In genomic region chr1:204505674-204506073, GRCh38 we compare ENCODE assay signal across 8 cellular contexts. TPM values are rescaled to one million over a fixed set of nuclear protein-coding genes. Genes with fewer than 3 reads are reported as not detected.
DNase-seq lines count a peak whose midpoint lies in the region; ATAC-seq, FAIRE-seq and TF ChIP-seq lines count a peak whose summit lies in the region.

No MANE protein-coding gene starts in this region.

- no peak for ATAC-seq in activated T-cell treated with anti-CD3 and anti-CD28 coated beads, Interleukin-2, amount 50 U/mL, for 4 hours
- no peak for ATAC-seq in activated naive CD4-positive, alpha-beta T cell treated with anti-CD3 and anti-CD28 coated beads, Interleukin-2, amount 50 U/mL, for 72 hours
- ATAC-seq in HepG2 (no peak), GM19035 (IDR thresholded peaks at IDR 0.05; ENCODE audit: unreplicated experiment) (no peak)

- peak overlapping the region; percentile 85 for H3K4me3 Mint-ChIP-seq in activated T-cell treated with anti-CD3 and anti-CD28 coated beads, Interleukin-2, amount 50 U/mL, for 4 hours

- in situ Hi-C loops in HepG2 (cut with HindIII; ENCODE audit: extremely low pct_ligation_motif_present, low pct_unique_long_range_greater_than_20kb), result no loop called here

- H3K4me3 ChIP-seq in HepG2 (replicated peaks in 1 of 3; ENCODE audit: insufficient read depth in 1 of 3, low read depth in 2 of 3, low read length in 3 of 3), result peak overlapping the region; percentile 64 to 76 (median 64)
- peak overlapping the region; percentile 53 to 60 for H3K4me3 ChIP-seq in tibial artery

- H3K27me3 ChIP-seq in HepG2 (ENCODE audit: control insufficient read depth in 1 of 2, insufficient read depth in 2 of 2, low read length in 2 of 2) (no peaks in the 10 kb centered on the region; a peak in 1 of 5 replicates), tibial artery (no peaks in the 10 kb centered on the region)

- TF ChIP-seq EP300 in HepG2 (IDR thresholded peaks at IDR 0.05; ENCODE audit: low read depth in 2 of 2, low read length in 2 of 2) (no peak), HepG2 (CRISPR knock-in tag; IDR thresholded peaks at IDR 0.05; ENCODE audit: borderline replicate concordance) (no peak)

- peak overlapping the region; percentile 84 for H3K4me2 ChIP-seq in HepG2 (ENCODE audit: low read depth, low read length)

- H3K4me1 ChIP-seq in HepG2 (ENCODE audit: insufficient read depth, low read length) (peaks cover 48% of the 10 kb centered on the region), tibial artery (peaks cover 0 to 15% (median 1%) of the 10 kb centered on the region in 4 donors)

- H3K9me3 Mint-ChIP-seq in activated T-cell treated with anti-CD3 and anti-CD28 coated beads, Interleukin-2, amount 50 U/mL, for 4 hours, result no peaks in the 10 kb centered on the region
- no peaks in the 10 kb centered on the region for H3K9me3 Mint-ChIP-seq in activated naive CD4-positive, alpha-beta T cell treated with anti-CD3 and anti-CD28 coated beads, Interleukin-2, amount 50 U/mL, for 72 hours

- FAIRE-seq in HepG2 (lab: Jason Lieb, UNC), result no peak

- no peaks in the 10 kb centered on the region for H3K9me3 ChIP-seq in HepG2 (ENCODE audit: low read length)
- no peaks in the 10 kb centered on the region for H3K9me3 ChIP-seq in tibial artery

- H3K79me2 ChIP-seq in HepG2 (ENCODE audit: insufficient read depth, low read length), result no peaks in the 10 kb centered on the region

- peak overlapping the region; percentile 38 for H3K9ac ChIP-seq in HepG2 (ENCODE audit: insufficient read depth, low read depth, low read length)

- H3K36me3 ChIP-seq in HepG2 (replicated peaks in 1 of 2; ENCODE audit: control insufficient read depth in 1 of 2, insufficient read depth in 2 of 2, low read length in 2 of 2), result no peaks in the 10 kb centered on the region
- no peaks in the 10 kb centered on the region for H3K36me3 ChIP-seq in tibial artery

- peaks cover 24% of the 10 kb centered on the region for H3K4me1 Mint-ChIP-seq in activated T-cell treated with anti-CD3 and anti-CD28 coated beads, Interleukin-2, amount 50 U/mL, for 4 hours (ENCODE audit: low read depth)

- H3K27ac ChIP-seq in HepG2 (ENCODE audit: extremely low read length, insufficient read depth, low read length) (no peak overlapping the region), tibial artery (peak overlapping the region; percentile 87 to 93)

- H3K36me3 Mint-ChIP-seq in activated T-cell treated with anti-CD3 and anti-CD28 coated beads, Interleukin-2, amount 50 U/mL, for 4 hours (ENCODE audit: insufficient read depth), result no peaks in the 10 kb centered on the region
- peaks cover 6 to 11% of the 10 kb centered on the region in 2 donors for H3K36me3 Mint-ChIP-seq in activated naive CD4-positive, alpha-beta T cell treated with anti-CD3 and anti-CD28 coated beads, Interleukin-2, amount 50 U/mL, for 72 hours

- no TSS peak for BruUV-seq in HepG2 (replicated peaks; lab: Mats Ljungman, UMichigan)

- TF ChIP-seq RAD21 in HepG2 (CRISPR knock-in tag; IDR thresholded peaks at IDR 0.05), result no peak

- TF ChIP-seq CTCF in HepG2 (CRISPR knock-in tag; IDR thresholded peaks at IDR 0.05) (no peak), tibial artery (IDR thresholded peaks at IDR 0.05) (no peak)

- CTCF ChIA-PET in HepG2 (lab: Yijun Ruan, JAX; ENCODE audit: low intra/inter-chr PET ratio, low total read pairs), result no interaction called here

- TF ChIP-seq POLR2A in HepG2 (IDR thresholded peaks at IDR 0.05; ENCODE audit: insufficient read depth in 1 of 2, low read depth in 2 of 2, low read length in 2 of 2), result no peak

- H4K20me1 ChIP-seq in HepG2 (ENCODE audit: insufficient read depth, low read length), result no peaks in the 10 kb centered on the region

- no peak for DNase-seq in activated T-cell treated with anti-CD3 and anti-CD28 coated beads, Interleukin-2, amount 50 U/mL, for 4 hours
- DNase-seq in activated T-cell treated with anti-CD3 and anti-CD28 coated beads for 4 hours, result no peak
- no peak for DNase-seq in activated naive CD4-positive, alpha-beta T cell treated with anti-CD3 and anti-CD28 coated beads, Interleukin-2, amount 50 U/mL, for 72 hours (ENCODE audit: low spot score in 2 of 2)
- no peak for DNase-seq in HepG2 (ENCODE audit: low spot score)
- no peak for DNase-seq in tibial artery
- no peak for DNase-seq in NCI-H82 (lab: John Stamatoyannopoulos, UW)
- DNase-seq in stimulated activated CD4-positive, alpha-beta T cell treated with anti-CD3 and anti-CD28 coated beads, Interleukin-1b, Interleukin-23, amount 100 ng/mL, for 48 hours, result no peak

- H3K27ac Mint-ChIP-seq in activated naive CD4-positive, alpha-beta T cell treated with anti-CD3 and anti-CD28 coated beads, Interleukin-2, amount 50 U/mL, for 72 hours, result peak overlapping the region; percentile 100

- peaks cover 2% of the 10 kb centered on the region for H3K27me3 Mint-ChIP-seq in activated T-cell treated with anti-CD3 and anti-CD28 coated beads, Interleukin-2, amount 50 U/mL, for 4 hours (ENCODE audit: low read depth)

- POLR2A ChIA-PET in HepG2 (lab: Yijun Ruan, JAX), result interaction anchor here (4.6 to 4.7 kb wide), 2 partner anchors 11 to 12 kb away, joined by 25 to 103 read pairs; partner anchors contain the start of genes MDM4 and PIK3C2B

- intact Hi-C loops in HepG2 (cut with micrococcal nuclease; ENCODE audit: unreplicated experiment), result loop anchor here (5.0 to 10.0 kb wide), 2 partner anchors 93 to 361 kb away; partner anchors contain the start of gene PPP1R15B
- intact Hi-C loops in tibial artery (cut with DNase I; ENCODE audit: low total_unique reads), result no loop called here

- peak overlapping the region; percentile 65 for H2AFZ ChIP-seq in HepG2 (ENCODE audit: low read length)

TF ChIP-seq in HepG2, 621 proteins besides CTCF, POLR2A, EP300 and RAD21 (continues in another document):
- no peak for TF ChIP-seq TBL1XR1 (IDR thresholded peaks at IDR 0.05; ENCODE audit: borderline replicate concordance, low read length, partially characterized antibody)
- no peak for TF ChIP-seq CCAR2 (optimal IDR thresholded peaks at IDR 0.05; ENCODE audit: low read depth, low read length)
- no peak for TF ChIP-seq ZNF562 (CRISPR knock-in tag; IDR thresholded peaks at IDR 0.05; ENCODE audit: borderline replicate concordance)
- TF ChIP-seq MED1 (CRISPR knock-in tag; IDR thresholded peaks at IDR 0.05), result no peak
- TF ChIP-seq ZNF556 (CRISPR knock-in tag; IDR thresholded peaks at IDR 0.05; ENCODE audit: borderline replicate concordance), result no peak

RNA-seq across cellular contexts. Expression of gene MDM4, which starts 10.5 kb away (rescaled TPM):
- 10 to 100 TPM; 57.4 to 70.3 (median 66.0) TPM for total RNA-seq in activated T-cell treated with anti-CD3 and anti-CD28 coated beads, Interleukin-2, amount 50 U/mL, for 4 hours
- 10 to 100 TPM; 87.2 to 97.9 TPM for total RNA-seq in activated naive CD4-positive, alpha-beta T cell treated with anti-CD3 and anti-CD28 coated beads, Interleukin-2, amount 50 U/mL, for 72 hours
- total RNA-seq in HepG2 (2016; rRNA removed; fragmentation: Illumina TruSeq; extraction: Trizol), result 13.8 and 19.0 TPM in 2 replicates
- 5.8 and 7.8 TPM in 2 replicates for total RNA-seq in HepG2 (2016; cell fraction: cytosol; rRNA removed; fragmentation: Illumina TruSeq; extraction: Trizol; ENCODE audit: low read depth)
- total RNA-seq in HepG2 (2016; cell fraction: insoluble cytoplasmic fraction; rRNA removed; fragmentation: Illumina TruSeq; extraction: Trizol), result 14.6 and 17.8 TPM in 2 replicates
- total RNA-seq in HepG2 (2016; cell fraction: membrane; rRNA removed; fragmentation: Illumina TruSeq; extraction: Trizol), result 7.2 and 11.4 TPM in 2 replicates
- total RNA-seq in HepG2 (2016; cell fraction: nucleus; rRNA removed; fragmentation: Illumina TruSeq; extraction: Trizol), result 54.0 and 56.5 TPM in 2 replicates
- 14.9 TPM in 2 replicates for polyA plus RNA-seq in HepG2 (2011; rRNA removed)
- polyA plus RNA-seq in HepG2 (2011; cell fraction: cytosol; rRNA removed), result 2.4 and 3.7 TPM in 2 replicates
- polyA plus RNA-seq in HepG2 (2011; cell fraction: nucleus; rRNA removed), result 26.3 and 36.2 TPM in 2 replicates
- polyA plus RNA-seq in HepG2 (2012), result 5.9 and 7.4 TPM in 2 replicates
- 0.97 and 1.5 TPM in 2 replicates for polyA plus RNA-seq in HepG2 (2016; cell fraction: cytosol; fragmentation: Illumina TruSeq; extraction: Trizol; ENCODE audit: low read depth)
- polyA plus RNA-seq in HepG2 (2016; cell fraction: insoluble cytoplasmic fraction; fragmentation: Illumina TruSeq; extraction: Trizol; ENCODE audit: low read depth), result 3.4 TPM in 2 replicates
- polyA plus RNA-seq in HepG2 (2016; cell fraction: membrane; fragmentation: Illumina TruSeq; extraction: Trizol; ENCODE audit: low read depth), result 3.3 and 3.8 TPM in 2 replicates
- 42.4 and 45.8 TPM in 2 replicates for polyA plus RNA-seq in HepG2 (2016; cell fraction: nucleus; fragmentation: Illumina TruSeq; extraction: Trizol; ENCODE audit: insufficient read depth, low read depth)
- 38.9 and 56.7 TPM in 2 replicates for polyA minus RNA-seq in HepG2 (2011; rRNA and poly(A)+ RNA removed; ENCODE audit: low replicate concordance)
- 8.7 and 10.2 TPM in 2 replicates for polyA minus RNA-seq in HepG2 (2011; cell fraction: cytosol; rRNA and poly(A)+ RNA removed)
- polyA minus RNA-seq in HepG2 (2011; cell fraction: nucleus; rRNA and poly(A)+ RNA removed), result 130 and 161 TPM in 2 replicates

RNA-seq across cellular contexts. Expression of gene PIK3C2B, which starts 11.1 kb away (rescaled TPM):
- 10 to 100 TPM; 13.6 to 18.1 (median 15.6) TPM for total RNA-seq in activated T-cell treated with anti-CD3 and anti-CD28 coated beads, Interleukin-2, amount 50 U/mL, for 4 hours
- 10 to 100 TPM; 26.3 to 65.6 TPM for total RNA-seq in activated naive CD4-positive, alpha-beta T cell treated with anti-CD3 and anti-CD28 coated beads, Interleukin-2, amount 50 U/mL, for 72 hours
- 2.7 and 3.4 TPM in 2 replicates for total RNA-seq in HepG2 (2016; rRNA removed; fragmentation: Illumina TruSeq; extraction: Trizol)
- 0.79 and 0.91 TPM in 2 replicates for total RNA-seq in HepG2 (2016; cell fraction: cytosol; rRNA removed; fragmentation: Illumina TruSeq; extraction: Trizol; ENCODE audit: low read depth)
- 3.2 and 3.6 TPM in 2 replicates for total RNA-seq in HepG2 (2016; cell fraction: insoluble cytoplasmic fraction; rRNA removed; fragmentation: Illumina TruSeq; extraction: Trizol)
- 2.0 TPM in 2 replicates for total RNA-seq in HepG2 (2016; cell fraction: membrane; rRNA removed; fragmentation: Illumina TruSeq; extraction: Trizol)
- 4.9 and 5.9 TPM in 2 replicates for total RNA-seq in HepG2 (2016; cell fraction: nucleus; rRNA removed; fragmentation: Illumina TruSeq; extraction: Trizol)
- 4.2 and 4.5 TPM in 2 replicates for polyA plus RNA-seq in HepG2 (2011; rRNA removed)
- 1.8 TPM in 2 replicates for polyA plus RNA-seq in HepG2 (2011; cell fraction: cytosol; rRNA removed)
- polyA plus RNA-seq in HepG2 (2011; cell fraction: nucleus; rRNA removed), result 4.8 and 8.7 TPM in 2 replicates
- 1.1 and 1.6 TPM in 2 replicates for polyA plus RNA-seq in HepG2 (2012)
- 0.19 and 0.27 TPM in 2 replicates for polyA plus RNA-seq in HepG2 (2016; cell fraction: cytosol; fragmentation: Illumina TruSeq; extraction: Trizol; ENCODE audit: low read depth)
- polyA plus RNA-seq in HepG2 (2016; cell fraction: insoluble cytoplasmic fraction; fragmentation: Illumina TruSeq; extraction: Trizol; ENCODE audit: low read depth), result 1.8 and 2.2 TPM in 2 replicates
- 0.45 and 0.54 TPM in 2 replicates for polyA plus RNA-seq in HepG2 (2016; cell fraction: membrane; fragmentation: Illumina TruSeq; extraction: Trizol; ENCODE audit: low read depth)
- 7.4 and 7.8 TPM in 2 replicates for polyA plus RNA-seq in HepG2 (2016; cell fraction: nucleus; fragmentation: Illumina TruSeq; extraction: Trizol; ENCODE audit: insufficient read depth, low read depth)
- 19.9 and 128 TPM in 2 replicates for polyA minus RNA-seq in HepG2 (2011; rRNA and poly(A)+ RNA removed; ENCODE audit: low replicate concordance)
- polyA minus RNA-seq in HepG2 (2011; cell fraction: cytosol; rRNA and poly(A)+ RNA removed), result 5.5 TPM in 2 replicates
- 6.0 and 9.4 TPM in 2 replicates for polyA minus RNA-seq in HepG2 (2011; cell fraction: nucleus; rRNA and poly(A)+ RNA removed)
